Comparison of ENCODE assay signal across 14 cellular contexts in the genomic region with DNA sequence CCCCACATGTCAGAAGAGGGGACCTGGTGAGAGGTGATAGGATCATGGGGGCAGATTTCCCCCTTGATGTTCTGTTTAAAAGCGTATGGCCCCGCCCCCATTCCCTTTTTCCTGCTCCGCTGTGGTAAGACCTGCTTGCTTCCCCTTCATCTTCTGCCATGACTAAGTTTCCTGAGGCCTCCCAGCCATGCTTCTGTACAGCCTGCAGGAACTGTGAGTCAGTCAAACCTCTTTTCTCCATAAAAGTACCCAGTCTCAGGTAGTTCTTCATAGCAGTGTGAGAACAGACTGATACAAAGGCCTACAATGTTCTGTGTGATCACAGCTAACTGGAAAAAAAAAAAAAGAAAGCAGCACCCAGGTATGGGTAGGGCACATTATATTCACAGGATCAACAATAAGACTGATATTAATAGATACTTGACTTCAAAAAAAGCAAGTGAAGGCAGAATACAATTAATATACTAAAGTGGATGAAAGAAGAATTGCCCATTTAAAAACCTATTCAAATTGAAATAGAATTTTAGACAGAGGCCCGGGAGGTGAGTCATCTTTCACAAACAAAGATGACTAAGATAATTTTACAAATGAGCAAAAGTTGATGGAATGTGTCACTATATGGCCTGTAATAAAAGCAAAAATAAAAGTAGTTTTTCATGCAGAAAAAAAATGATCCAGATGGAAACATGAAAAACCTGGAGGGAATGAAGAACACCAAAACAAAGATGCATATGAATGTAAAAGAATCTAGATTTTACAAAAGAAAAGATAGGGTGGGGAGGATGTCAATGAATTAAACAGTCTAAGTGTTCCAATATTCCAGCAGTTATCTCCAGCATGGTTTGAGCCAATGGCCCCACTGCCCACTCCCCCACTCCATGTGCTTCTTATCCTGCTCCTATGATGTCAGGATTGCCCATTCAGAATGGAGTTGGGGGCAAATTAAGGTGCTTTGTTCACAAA.
DNase-seq lines count a peak whose midpoint lies in the region; ATAC-seq and TF ChIP-seq lines count a peak whose summit lies in the region.
"Had no signal": no experiment of that assay in that cellular context is flagged by ENCODE, and none has a peak within 500 bp of the region (broad histone marks: within the 10 kb centered on the region; RNA-seq: fewer than 3 reads in every experiment).

No MANE protein-coding gene starts in this region.

- no peaks in the 10 kb centered on the region for H3K27me3 ChIP-seq in RWPE2 (ENCODE audit: insufficient read depth, poor library complexity, severe bottlenecking)
- H3K27me3 ChIP-seq: MG63 had no signal

- peak; percentile 91 for ATAC-seq in RWPE2 (ENCODE audit: low read depth)
- ATAC-seq: Right ventricle myocardium inferior had no signal

- H3K27ac ChIP-seq in RWPE2 (ENCODE audit: poor library complexity, severe bottlenecking): peak overlapping the region; percentile 86
- H3K27ac ChIP-seq: C4-2B, coronary artery, VCaP had no signal

- H3K4me3 ChIP-seq in RWPE2 (ENCODE audit: severe bottlenecking): no peak overlapping the region
- H3K4me3 ChIP-seq: coronary artery, MG63 had no signal

- TF ChIP-seq CTCF in RWPE2 (IDR thresholded peaks at IDR 0.05; ENCODE audit: poor library complexity, severe bottlenecking) (no peak), GM13976 (IDR thresholded peaks at IDR 0.05; ENCODE audit: borderline replicate concordance, control extremely low read depth, extremely low read depth, insufficient read depth, missing control alignments) (no peak)

- H3K36me3 ChIP-seq in RWPE2 (ENCODE audit: low read depth): no peaks in the 10 kb centered on the region
- H3K36me3 ChIP-seq: MG63 had no signal

- in situ Hi-C loops in GM13976 (cut with MboI; ENCODE audit: low sequenced_read_pairs, unreplicated experiment): no loop called here

- peak; percentile 12 for DNase-seq in stimulated activated CD4-positive, alpha-beta T cell treated with anti-CD3 and anti-CD28 coated beads, Interleukin-1b, Interleukin-23, amount 100 ng/mL, for 48 hours
- DNase-seq in stimulated activated CD4-positive, alpha-beta T cell treated with anti-CD3 and anti-CD28 coated beads, Interleukin-2, amount 100 ng/mL, for 48 hours: no peak
- DNase-seq in RWPE2 (ENCODE audit: low spot score): no peak
- peak; percentile 18 for DNase-seq in fibroblast of peridontal ligament (ENCODE audit: extremely low read depth)
- no peak for DNase-seq in NCI-H1105 treated with DMSO at 0.1 percent for 48 hours (lab: John Stamatoyannopoulos, UW)
- no peak for DNase-seq in GM13976 (ENCODE audit: low spot score)
- DNase-seq in activated gamma-delta T cell treated with Interleukin-2 at 50 U/mL for 16 hours: no peak
- DNase-seq in NCI-H69 (lab: John Stamatoyannopoulos, UW): no peak
- DNase-seq: MG63, NCI-H2227 treated with DMSO at 0.1 percent for 48 hours had no signal

- H3K4me1 ChIP-seq in RWPE2 (ENCODE audit: insufficient read depth, poor library complexity, severe bottlenecking): peaks cover 24% of the 10 kb centered on the region

- no peaks in the 10 kb centered on the region for H3K9me3 ChIP-seq in RWPE2 (ENCODE audit: severe bottlenecking)
- H3K9me3 ChIP-seq: MG63 had no signal

Comparison
In these comparisons a context has a peak if more than half of its experiments do, and no peak if none do; other contexts are left out.
1. DNase-seq: peak in stimulated activated CD4-positive, alpha-beta T cell treated with anti-CD3 and anti-CD28 coated beads, Interleukin-1b, Interleukin-23, amount 100 ng/mL, for 48 hours (single experiment) and fibroblast of peridontal ligament (single experiment); none in stimulated activated CD4-positive, alpha-beta T cell treated with anti-CD3 and anti-CD28 coated beads, Interleukin-2, amount 100 ng/mL, for 48 hours (0 of 2), RWPE2 (single experiment), NCI-H1105 treated with DMSO at 0.1 percent for 48 hours (single experiment), GM13976 (single experiment), activated gamma-delta T cell treated with Interleukin-2 at 50 U/mL for 16 hours (single experiment) and NCI-H69 (single experiment).